30 cellular contexts compared by ENCODE assay signal in the genomic region with DNA sequence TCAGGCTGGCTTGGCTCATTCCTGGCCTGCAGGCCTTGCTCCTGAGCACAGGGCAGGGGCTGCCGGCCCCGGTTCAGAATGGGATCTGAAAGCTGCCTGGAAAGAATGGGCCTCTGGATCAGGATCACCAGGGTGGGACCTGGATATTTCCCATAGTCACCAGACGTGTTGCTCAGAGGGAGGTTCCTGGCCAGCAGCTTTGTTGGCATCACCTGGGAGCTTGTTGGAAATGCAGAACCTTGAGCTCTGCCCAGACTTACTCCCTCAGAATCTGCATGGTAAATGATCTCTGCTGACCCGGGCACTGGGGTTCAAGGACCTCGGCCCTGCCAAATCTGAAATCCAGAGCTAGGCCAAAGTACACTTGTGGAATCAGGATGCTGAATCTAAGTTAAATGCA. TPM values are rescaled to one million over a fixed set of nuclear protein-coding genes. Genes with fewer than 3 reads are reported as not detected.
DNase-seq lines count a peak whose midpoint lies in the region; ATAC-seq and TF ChIP-seq lines count a peak whose summit lies in the region.
"Had no signal": no experiment of that assay in that cellular context is flagged by ENCODE, and none has a peak within 500 bp of the region (broad histone marks: within the 10 kb centered on the region; RNA-seq: fewer than 3 reads in every experiment).

No MANE protein-coding gene starts in this region.

- H4K20me1 ChIP-seq in IMR-90 (ENCODE audit: insufficient read depth, low read length), result no peaks in the 10 kb centered on the region
- no peaks in the 10 kb centered on the region for H4K20me1 ChIP-seq in osteoblast (ENCODE audit: insufficient read depth, low read length)
- no peaks in the 10 kb centered on the region for H4K20me1 ChIP-seq in GM23338 (replicated peaks; ENCODE audit: insufficient read depth)

- no peaks in the 10 kb centered on the region; the same call in 2 of the 3 replicates for H3K36me3 Mint-ChIP-seq in GM23338 (ENCODE audit: low read depth)
- H3K36me3 Mint-ChIP-seq: activated CD8-positive, alpha-beta memory T cell treated with anti-CD3 and anti-CD28 coated beads, Interleukin-2, amount 10 ng/mL, durations not matched to agents 7 days and 5 days; CD4-positive, CD25-positive, alpha-beta regulatory T cell had no signal

- H3K9me1 ChIP-seq in IMR-90 (ENCODE audit: insufficient read depth, low read length), result peaks cover 14% of the 10 kb centered on the region

- no peak for TF ChIP-seq POLR2A in IMR-90 (IDR thresholded peaks at IDR 0.05; ENCODE audit: low read depth, low read length)

- no peak for TF ChIP-seq CTCF in IMR-90 (conservative IDR thresholded peaks at IDR 0.05; ENCODE audit: low read depth, low read length)
- no peak for TF ChIP-seq CTCF in osteoblast (IDR thresholded peaks at IDR 0.05; ENCODE audit: extremely low read depth, low read depth, low read length)
- TF ChIP-seq CTCF in GM23338 (conservative IDR thresholded peaks at IDR 0.05; ENCODE audit: low read depth in 2 of 2), result no peak

- H3K4me2 ChIP-seq in IMR-90 (ENCODE audit: low read depth, low read length), result no peak overlapping the region
- no peak overlapping the region for H3K4me2 ChIP-seq in osteoblast (ENCODE audit: insufficient read depth, low read length)
- H3K4me2 ChIP-seq in GM23338, result no peak overlapping the region

- no peak overlapping the region for H4K5ac ChIP-seq in IMR-90 (ENCODE audit: low read depth, low read length)

- no peak overlapping the region for H3K27ac Mint-ChIP-seq in GM23338
- H3K27ac Mint-ChIP-seq: activated CD8-positive, alpha-beta memory T cell treated with anti-CD3 and anti-CD28 coated beads, Interleukin-2, amount 10 ng/mL, durations not matched to agents 7 days and 5 days; dendritic cell treated with granulocyte-macrophage colony-stimulating factor and Interleukin-4, amounts not matched to agents 40 ng/mL and 50 ng/mL, for 4 days had no signal

- H2BK15ac ChIP-seq in IMR-90 (ENCODE audit: low read depth, low read length), result peak overlapping the region; percentile 68; the same call in 2 of the 3 replicates

- peak overlapping the region; percentile 72 for H3K4ac ChIP-seq in IMR-90 (ENCODE audit: low read depth, low read length)

- no peaks in the 10 kb centered on the region for H3K9me2 ChIP-seq in GM23338 (ENCODE audit: insufficient read depth)

- BruUV-seq in IMR-90 (replicated peaks; lab: Mats Ljungman, UMichigan), result no TSS peak

- H3K27me3 ChIP-seq in IMR-90 (ENCODE audit: control insufficient read depth, insufficient read depth, low read length), result peaks cover 2% of the 10 kb centered on the region
- peaks cover 6% of the 10 kb centered on the region for H3K27me3 ChIP-seq in osteoblast (ENCODE audit: insufficient read depth, low read length)
- no peaks in the 10 kb centered on the region for H3K27me3 ChIP-seq in GM23338 (ENCODE audit: insufficient read depth)
- H3K27me3 ChIP-seq: heart left ventricle, right atrium auricular region, tibial nerve had no signal

- peak overlapping the region; percentile 46; the same call in 1 of the 2 replicates for H2AK5ac ChIP-seq in IMR-90 (ENCODE audit: low read depth, low read length)

- H3K23ac ChIP-seq in IMR-90 (ENCODE audit: low read depth, low read length), result no peak overlapping the region

- no peak overlapping the region for H3K9ac ChIP-seq in IMR-90 (ENCODE audit: low read depth, low read length)
- H3K9ac ChIP-seq: parathyroid adenoma had no signal

- H3K4me1 Mint-ChIP-seq in GM23338, result peaks cover 14% of the 10 kb centered on the region
- H3K4me1 Mint-ChIP-seq: activated CD8-positive, alpha-beta memory T cell treated with anti-CD3 and anti-CD28 coated beads, Interleukin-2, amount 10 ng/mL, durations not matched to agents 7 days and 5 days; CD4-positive, CD25-positive, alpha-beta regulatory T cell; stimulated activated naive CD8-positive, alpha-beta T cell treated with anti-CD3 and anti-CD28 coated beads, Interleukin-15, amount 100 ng/mL, for 72 hours had no signal

- H3K9me3 ChIP-seq in IMR-90 (ENCODE audit: control insufficient read depth, insufficient read depth, low read length) (no peaks in the 10 kb centered on the region), osteoblast (ENCODE audit: low read depth, low read length) (no peaks in the 10 kb centered on the region)
- H3K9me3 ChIP-seq: esophagus muscularis mucosa, heart left ventricle, right atrium auricular region, tibial nerve had no signal

- H2BK120ac ChIP-seq in IMR-90 (ENCODE audit: low read depth, low read length), result peak overlapping the region; percentile 71

- CTCF ChIA-PET in IMR-90 (lab: Yijun Ruan, JAX), result no interaction called here

- 100% methylated on average over 4 of the region's 5 CpGs; no CpG with 5 or more reads in 1 of the 2 experiments for WGBS in IMR-90 (ENCODE audit: extremely low coverage in 2 of 2, insufficient read length in 1 of 2), 2 experiments

- H3K27ac ChIP-seq in IMR-90 (ENCODE audit: insufficient read depth, low read length), result no peak overlapping the region
- peak overlapping the region; percentile 62 for H3K27ac ChIP-seq in osteoblast (ENCODE audit: low read depth, low read length)
- no peak overlapping the region for H3K27ac ChIP-seq in GM23338 (ENCODE audit: low read depth)
- H3K27ac ChIP-seq: esophagus muscularis mucosa, heart left ventricle, right atrium auricular region, SK-N-MC had no signal

- H3K79me2 ChIP-seq in osteoblast (ENCODE audit: insufficient read depth, low read length) (no peaks in the 10 kb centered on the region), GM23338 (replicated peaks; ENCODE audit: insufficient read depth) (no peaks in the 10 kb centered on the region)
- H3K79me2 ChIP-seq: parathyroid adenoma had no signal

- intact Hi-C loops in IMR-90 (cut with micrococcal nuclease) (no loop called here), left ventricle myocardium superior (cut with micrococcal nuclease) (no loop called here)

- peaks cover 5% of the 10 kb centered on the region; the same call in 2 of the 3 replicates for H3K9me3 Mint-ChIP-seq in GM23338
- H3K9me3 Mint-ChIP-seq: dendritic cell treated with granulocyte-macrophage colony-stimulating factor and Interleukin-4, amounts not matched to agents 40 ng/mL and 50 ng/mL, for 4 days had no signal

- H2BK20ac ChIP-seq in IMR-90 (ENCODE audit: low read depth, low read length), result peak overlapping the region; percentile 67; the same call in 1 of the 2 replicates

- H2AFZ ChIP-seq in IMR-90 (replicated peaks; ENCODE audit: low read length, poor library complexity) (no peak overlapping the region), osteoblast (ENCODE audit: low read length) (no peak overlapping the region), GM23338 (no peak overlapping the region)
- H2AFZ ChIP-seq: parathyroid adenoma had no signal

- no peak overlapping the region for H3K4me3 Mint-ChIP-seq in GM23338
- H3K4me3 Mint-ChIP-seq: activated CD8-positive, alpha-beta memory T cell treated with anti-CD3 and anti-CD28 coated beads, Interleukin-2, amount 10 ng/mL, durations not matched to agents 7 days and 5 days; CD4-positive, CD25-positive, alpha-beta regulatory T cell; dendritic cell treated with granulocyte-macrophage colony-stimulating factor and Interleukin-4, amounts not matched to agents 40 ng/mL and 50 ng/mL, for 4 days; memory B cell; stimulated activated naive CD8-positive, alpha-beta T cell treated with anti-CD3 and anti-CD28 coated beads, Interleukin-15, amount 100 ng/mL, for 72 hours had no signal

- H3K4me3 ChIP-seq in IMR-90 (ENCODE audit: insufficient read depth, low read depth, low read length) (no peak overlapping the region), osteoblast (ENCODE audit: insufficient read depth, low read length) (no peak overlapping the region), GM23338 (no peak overlapping the region)
- H3K4me3 ChIP-seq: esophagus muscularis mucosa, heart left ventricle, right atrium auricular region, SK-N-MC, smooth muscle cell, tibial nerve had no signal

- peak overlapping the region; percentile 19 to 51; a peak in 3 of 4 replicates for H4K8ac ChIP-seq in IMR-90 (ENCODE audit: low read depth in 2 of 2, low read length in 2 of 2)

- in situ Hi-C loops in IMR-90 (cut with MboI; ENCODE audit: low sequenced_read_pairs), result no loop called here

- dilution Hi-C loops in IMR-90 (cut with HindIII; ENCODE audit: low sequenced_read_pairs, unreplicated experiment), result no loop called here

- H3K27me3 Mint-ChIP-seq in GM23338 (ENCODE audit: insufficient read depth, low read depth, poor library complexity), result peaks cover 2% of the 10 kb centered on the region
- H3K27me3 Mint-ChIP-seq: stimulated activated naive CD8-positive, alpha-beta T cell treated with anti-CD3 and anti-CD28 coated beads, Interleukin-15, amount 100 ng/mL, for 72 hours had no signal

- H3K56ac ChIP-seq in IMR-90 (ENCODE audit: extremely low read depth, insufficient read depth, low read length), result no peak overlapping the region

- H3K4me1 ChIP-seq in IMR-90 (ENCODE audit: control insufficient read depth, insufficient read depth, low read length), result peaks cover 11% of the 10 kb centered on the region
- H3K4me1 ChIP-seq in osteoblast (ENCODE audit: insufficient read depth, low read length), result peaks cover 26% of the 10 kb centered on the region
- H3K4me1 ChIP-seq in GM23338 (ENCODE audit: insufficient read depth), result peaks cover 4% of the 10 kb centered on the region; the same call in 1 of the 2 replicates

- ATAC-seq in IMR-90 (ENCODE audit: low read depth) (no peak), esophagus mucosa (peak; percentile 19), left ventricle myocardium superior (no peak), GM21576 (IDR thresholded peaks at IDR 0.05; ENCODE audit: unreplicated experiment) (no peak), GM23338 (no peak)
- ATAC-seq in stimulated activated naive CD8-positive, alpha-beta T cell treated with anti-CD3 and anti-CD28 coated beads, Interleukin-15, Interleukin-2, amounts not matched to agents 100 U/mL and 50 U/mL, for 24 hours, result no peak
- ATAC-seq: activated CD8-positive, alpha-beta memory T cell treated with anti-CD3 and anti-CD28 coated beads, Interleukin-2, amount 10 ng/mL, durations not matched to agents 7 days and 5 days; heart left ventricle; stimulated activated naive CD8-positive, alpha-beta T cell treated with anti-CD3 and anti-CD28 coated beads, Interleukin-15, amount 100 ng/mL, for 72 hours had no signal

- H2BK5ac ChIP-seq in IMR-90 (ENCODE audit: low read depth, low read length, poor library complexity, severe bottlenecking), result no peak overlapping the region

- no peak overlapping the region for H3K14ac ChIP-seq in IMR-90 (replicated peaks; ENCODE audit: low read depth, low read length)

- no peak for DNase-seq in IMR-90
- DNase-seq in osteoblast (ENCODE audit: insufficient read length, low spot score, missing footprints), result no peak
- no peak for DNase-seq in left ventricle myocardium superior
- DNase-seq in stimulated activated naive CD8-positive, alpha-beta T cell treated with anti-CD3 and anti-CD28 coated beads, Interleukin-15, Interleukin-2, amounts not matched to agents 100 U/mL and 50 U/mL, for 24 hours, result no peak
- no peak for DNase-seq in GM23338 (ENCODE audit: low spot score)
- DNase-seq: activated CD8-positive, alpha-beta memory T cell treated with anti-CD3 and anti-CD28 coated beads, Interleukin-2, amount 10 ng/mL, durations not matched to agents 7 days and 5 days; activated gamma-delta T cell treated with Interleukin-2 at 50 U/mL for 16 hours; activated T-cell treated with anti-CD3 and anti-CD28 coated beads, Interleukin-2, amount 50 U/mL, for 48 hours; CD4-positive, CD25-positive, alpha-beta regulatory T cell; central memory CD4-positive, alpha-beta T cell; foreskin fibroblast; heart left ventricle; KBM-7; NCI-H1105 treated with DMSO at 0.1 percent for 48 hours; NCI-H2029; OCI-M1; stimulated activated CD4-positive, alpha-beta T cell treated with anti-CD3 and anti-CD28 coated beads, Interleukin-1b, Interleukin-23, amount 100 ng/mL, for 48 hours; stimulated activated naive CD8-positive, alpha-beta T cell treated with anti-CD3 and anti-CD28 coated beads, Interleukin-15, amount 100 ng/mL, for 72 hours; T-helper 1 cell had no signal

- no peaks in the 10 kb centered on the region for H3F3A ChIP-seq in GM23338 (replicated peaks; ENCODE audit: low read depth)

- no peak overlapping the region for H2AK9ac ChIP-seq in IMR-90 (replicated peaks; ENCODE audit: low read depth, low read length, poor library complexity)

- POLR2A ChIA-PET in IMR-90 (lab: Charles Lee; ENCODE audit: unreplicated experiment), result no interaction called here

- H4K91ac ChIP-seq in IMR-90 (ENCODE audit: insufficient read depth, low read depth, low read length), result 0 out of 2 replicates have a peak overlapping the region, but pooled peaks have one; percentile 3

- H3K36me3 ChIP-seq in IMR-90 (ENCODE audit: control insufficient read depth, insufficient read depth, low read length) (no peaks in the 10 kb centered on the region), osteoblast (ENCODE audit: insufficient read depth, low read length) (no peaks in the 10 kb centered on the region), GM23338 (ENCODE audit: insufficient read depth) (no peaks in the 10 kb centered on the region)
- H3K36me3 ChIP-seq: esophagus muscularis mucosa, heart left ventricle, right atrium auricular region, tibial nerve had no signal

- no peaks in the 10 kb centered on the region for H3K79me1 ChIP-seq in IMR-90 (ENCODE audit: low read depth in 1 of 2, low read length in 2 of 2)

- no peak for TF ChIP-seq RAD21 in IMR-90 (IDR thresholded peaks at IDR 0.05; ENCODE audit: low read length)

- H3K18ac ChIP-seq in IMR-90 (ENCODE audit: low read depth, low read length), result no peak overlapping the region

RNA-seq across cellular contexts. Expression of gene MED9, which starts 29.5 kb away (rescaled TPM):
- total RNA-seq in IMR-90 (2012; rRNA removed) (6.1 and 8.9 TPM in 2 replicates), esophagus mucosa (6.5 TPM), osteoblast (15.6 and 17.0 TPM in 2 replicates), left ventricle myocardium superior (42.0 TPM)
- polyA plus RNA-seq in IMR-90 (2012; rRNA removed) (9.1 and 10.1 TPM in 2 replicates), GM23338 (2016; fragmentation: Nextera tagmentation; extraction: Ambion mirVana) (14.0 and 17.3 TPM in 2 replicates)
- polyA plus RNA-seq in IMR-90 (2012; cell fraction: cytosol; rRNA removed), result 3.3 and 9.5 TPM in 2 replicates
- polyA plus RNA-seq in IMR-90 (2012; cell fraction: nucleus; rRNA removed; ENCODE audit: low replicate concordance), result 12.6 and 13.5 TPM in 2 replicates
- total RNA-seq in GM23338 (2014; rRNA removed; shearing (Covaris generic)), result 19.9 and 27.0 TPM in 2 replicates

RNA-seq across cellular contexts. Expression of gene RASD1, which starts 48.9 kb away (rescaled TPM):
- total RNA-seq in IMR-90 (2012; rRNA removed) (0.54 and 1.1 TPM in 2 replicates), esophagus mucosa (0.60 TPM), osteoblast (13.8 and 14.7 TPM in 2 replicates), left ventricle myocardium superior (50.8 TPM)
- polyA plus RNA-seq in IMR-90 (2012; rRNA removed) (1.4 and 1.8 TPM in 2 replicates), GM23338 (2016; fragmentation: Nextera tagmentation; extraction: Ambion mirVana) (3.6 and 3.9 TPM in 2 replicates)
- 1.2 and 5.9 TPM in 2 replicates for polyA plus RNA-seq in IMR-90 (2012; cell fraction: cytosol; rRNA removed)
- 8.4 and 9.1 TPM in 2 replicates for polyA plus RNA-seq in IMR-90 (2012; cell fraction: nucleus; rRNA removed; ENCODE audit: low replicate concordance)
- 1.4 and 3.7 TPM in 2 replicates for total RNA-seq in GM23338 (2014; rRNA removed; shearing (Covaris generic))
- total RNA-seq: H4 had no signal
